14 cellular contexts compared by ENCODE assay signal in genomic region chr19:18500376-18500775, GRCh38. TPM values are rescaled to one million over a fixed set of nuclear protein-coding genes. Genes with fewer than 3 reads are reported as not detected.
DNase-seq lines count a peak whose midpoint lies in the region; ATAC-seq and TF ChIP-seq lines count a peak whose summit lies in the region.
"Had no signal": no experiment of that assay in that cellular context is flagged by ENCODE, and none has a peak within 500 bp of the region (broad histone marks: within the 10 kb centered on the region; RNA-seq: fewer than 3 reads in every experiment).

No MANE protein-coding gene starts in this region.

- H3K27me3 ChIP-seq in breast epithelium (no peaks in the 10 kb centered on the region), upper lobe of right lung (no peaks in the 10 kb centered on the region), trophoblast cell (ENCODE audit: insufficient read depth, low read length) (no peaks in the 10 kb centered on the region)

- H3K4me3 ChIP-seq in breast epithelium (no peak overlapping the region), upper lobe of right lung (no peak overlapping the region), trophoblast cell (ENCODE audit: low read depth, low read length) (no peak overlapping the region)

- H4K91ac ChIP-seq in trophoblast cell (ENCODE audit: low read depth, low read length), result no peak overlapping the region

- no peak for TF ChIP-seq POLR2A in breast epithelium (IDR thresholded peaks at IDR 0.05)

- no peaks in the 10 kb centered on the region for H3K9me3 Mint-ChIP-seq in MCF 10A (ENCODE audit: unreplicated experiment)
- H3K9me3 Mint-ChIP-seq in naive thymus-derived CD8-positive, alpha-beta T cell, result no peaks in the 10 kb centered on the region
- H3K9me3 Mint-ChIP-seq: activated naive CD4-positive, alpha-beta T cell treated with anti-CD3 and anti-CD28 coated beads for 36 hours had no signal

- no peak overlapping the region for H3K4ac ChIP-seq in trophoblast cell (ENCODE audit: low read depth, low read length)

- H4K8ac ChIP-seq in trophoblast cell (ENCODE audit: low read depth, low read length), result no peak overlapping the region

- intact Hi-C loops in breast epithelium (cut with DNase I; ENCODE audit: low total_unique reads) (no loop called here), MCF 10A (cut with micrococcal nuclease) (no loop called here), upper lobe of right lung (cut with DNase I) (no loop called here)

- no peak overlapping the region for H2BK12ac ChIP-seq in trophoblast cell (ENCODE audit: low read length)

- peaks cover 5% of the 10 kb centered on the region for H3K79me2 ChIP-seq in trophoblast cell (ENCODE audit: control insufficient read depth, insufficient read depth, low read length, poor library complexity)

- no peak overlapping the region for H4K12ac ChIP-seq in trophoblast cell (ENCODE audit: low read depth, low read length)

- H3K27ac ChIP-seq in breast epithelium (peak overlapping the region; percentile 43 to 65), cingulate gyrus (ENCODE audit: low read depth, low read length) (peak overlapping the region; percentile 32), upper lobe of right lung (peak overlapping the region; percentile 51), trophoblast cell (ENCODE audit: low read depth, low read length) (no peak overlapping the region)
- H3K27ac ChIP-seq: KMS-11 had no signal

- no peak overlapping the region for H3K18ac ChIP-seq in trophoblast cell (ENCODE audit: low read length)

- no peak overlapping the region for H3K4me3 Mint-ChIP-seq in MCF 10A (ENCODE audit: unreplicated experiment)
- H3K4me3 Mint-ChIP-seq in naive thymus-derived CD8-positive, alpha-beta T cell, result peak overlapping the region in 4 of 10 donors; percentile 30 to 84 (median 45)
- H3K4me3 Mint-ChIP-seq: activated naive CD4-positive, alpha-beta T cell treated with anti-CD3 and anti-CD28 coated beads for 36 hours had no signal

- no peak overlapping the region for H3K14ac ChIP-seq in trophoblast cell (ENCODE audit: low read length)

- H3K4me2 ChIP-seq in trophoblast cell (ENCODE audit: low read length), result no peak overlapping the region
- H3K4me2 ChIP-seq: KMS-11 had no signal

- no peaks in the 10 kb centered on the region for H3K9me3 ChIP-seq in breast epithelium
- no peaks in the 10 kb centered on the region for H3K9me3 ChIP-seq in upper lobe of right lung
- no peaks in the 10 kb centered on the region for H3K9me3 ChIP-seq in trophoblast cell (ENCODE audit: insufficient read depth, low read depth, low read length)

- H3K23ac ChIP-seq in trophoblast cell (ENCODE audit: low read length), result no peak overlapping the region

- no peak for DNase-seq in breast epithelium (ENCODE audit: low spot score in 2 of 2)
- DNase-seq in MCF 10A (ENCODE audit: unreplicated experiment), result no peak
- no peak for DNase-seq in naive thymus-derived CD8-positive, alpha-beta T cell
- no peak for DNase-seq in upper lobe of right lung
- no peak for DNase-seq in trophoblast cell
- no peak for DNase-seq in NCI-H524 (lab: John Stamatoyannopoulos, UW)
- DNase-seq: activated CD4-positive, alpha-beta T cell treated with anti-CD3 and anti-CD28 coated beads, Interleukin-2, amount 50 U/mL, for 1 hour; activated naive CD4-positive, alpha-beta T cell treated with anti-CD3 and anti-CD28 coated beads for 36 hours; cortex of kidney; foreskin fibroblast; NCI-H1694 treated with DMSO at 0.1 percent for 48 hours had no signal

- ATAC-seq in naive thymus-derived CD8-positive, alpha-beta T cell, result no peak
- no peak for ATAC-seq in upper lobe of right lung
- no peak for ATAC-seq in HG03159 (IDR thresholded peaks at IDR 0.05; ENCODE audit: unreplicated experiment)

- no peak overlapping the region for H2AK5ac ChIP-seq in trophoblast cell (ENCODE audit: low read length)

- H3K9ac ChIP-seq in trophoblast cell (ENCODE audit: low read length), result no peak overlapping the region
- H3K9ac ChIP-seq: KMS-11 had no signal

- POLR2A ChIA-PET in MCF 10A (lab: Yijun Ruan, JAX), result interaction anchor here (0.6 to 0.7 kb wide), 2 partner anchors 23 to 27 kb away, joined by 3 read pairs; no protein-coding TSS in a partner anchor
- POLR2A ChIA-PET in naive thymus-derived CD8-positive, alpha-beta T cell (lab: Charles Lee), result no interaction called here

- no peak overlapping the region for H2BK120ac ChIP-seq in trophoblast cell (ENCODE audit: insufficient read depth, low read length, poor library complexity)

- H3K27ac Mint-ChIP-seq in MCF 10A (ENCODE audit: low read depth, unreplicated experiment), result no peak overlapping the region
- peak overlapping the region in 7 of 10 donors; percentile 65 to 81 (median 73) for H3K27ac Mint-ChIP-seq in naive thymus-derived CD8-positive, alpha-beta T cell
- H3K27ac Mint-ChIP-seq: activated naive CD4-positive, alpha-beta T cell treated with anti-CD3 and anti-CD28 coated beads for 36 hours had no signal

- no peaks in the 10 kb centered on the region for H3K36me3 ChIP-seq in breast epithelium
- no peaks in the 10 kb centered on the region for H3K36me3 ChIP-seq in upper lobe of right lung
- peaks cover 0 to 3% of the 10 kb centered on the region in 2 experiments for H3K36me3 ChIP-seq in trophoblast cell (ENCODE audit: control insufficient read depth in 1 of 2, insufficient read depth in 2 of 2, low read length in 2 of 2)

- H3K4me1 ChIP-seq in breast epithelium (peaks cover 20 to 43% of the 10 kb centered on the region in 2 donors), upper lobe of right lung (peaks cover 96% of the 10 kb centered on the region), trophoblast cell (ENCODE audit: control insufficient read depth in 1 of 2, insufficient read depth in 2 of 2, low read length in 2 of 2) (peaks cover 5 to 10% of the 10 kb centered on the region in 2 experiments)

- no peak overlapping the region for H2BK5ac ChIP-seq in trophoblast cell (ENCODE audit: low read depth, low read length, poor library complexity)

- peaks cover 14% of the 10 kb centered on the region for H3K36me3 Mint-ChIP-seq in MCF 10A (ENCODE audit: insufficient read depth, unreplicated experiment)
- H3K36me3 Mint-ChIP-seq in naive thymus-derived CD8-positive, alpha-beta T cell, result peaks cover 0 to 2% (median 0%) of the 10 kb centered on the region in 3 donors

- no peak for TF ChIP-seq CTCF in breast epithelium (IDR thresholded peaks at IDR 0.05)
- TF ChIP-seq CTCF in MCF 10A (IDR thresholded peaks at IDR 0.05; ENCODE audit: unreplicated experiment), result no peak
- TF ChIP-seq CTCF in upper lobe of right lung (IDR thresholded peaks at IDR 0.05), result no peak

- no peaks in the 10 kb centered on the region for H3K27me3 Mint-ChIP-seq in MCF 10A (ENCODE audit: insufficient read depth, unreplicated experiment)
- H3K27me3 Mint-ChIP-seq in naive thymus-derived CD8-positive, alpha-beta T cell, result no peaks in the 10 kb centered on the region

- no peak overlapping the region for H2AFZ ChIP-seq in trophoblast cell (ENCODE audit: insufficient read depth, low read length, poor library complexity)

- CTCF ChIA-PET in MCF 10A (lab: Yijun Ruan, JAX), result interaction anchor here (1.3 kb wide), 1 partner anchor 19 kb away, joined by 8 read pairs; no protein-coding TSS in a partner anchor

- H3K79me1 ChIP-seq in trophoblast cell (ENCODE audit: low read length), result no peaks in the 10 kb centered on the region

- no CpG with 5 or more reads among the region's 7 CpGs for WGBS in trophoblast cell (ENCODE audit: extremely low coverage, insufficient coverage, insufficient read length)

- peaks cover 40% of the 10 kb centered on the region for H3K4me1 Mint-ChIP-seq in MCF 10A (ENCODE audit: insufficient read depth, unreplicated experiment)
- H3K4me1 Mint-ChIP-seq in naive thymus-derived CD8-positive, alpha-beta T cell, result peaks cover 54 to 98% (median 91%) of the 10 kb centered on the region in 4 donors

- no TSS peak for BruUV-seq in MCF 10A (replicated peaks; lab: Mats Ljungman, UMichigan)

RNA-seq across cellular contexts. Expression of gene ELL, which starts 21.5 kb away (rescaled TPM):
- 10 to 100 TPM; 13.0 to 22.3 (median 15.7) TPM for total RNA-seq in breast epithelium
- 20.8 and 22.4 TPM in 2 replicates for total RNA-seq in MCF 10A (2022)
- total RNA-seq in naive thymus-derived CD8-positive, alpha-beta T cell, result 10 to 100 TPM; 23.7 to 24.1 TPM
- 10 to 100 TPM in 1 of 3 donors, 1 to 10 TPM in 2; 7.6 to 11.0 (median 9.3) TPM for polyA plus RNA-seq in naive thymus-derived CD8-positive, alpha-beta T cell
- total RNA-seq in upper lobe of right lung, result 17.7 TPM
- 26.7 and 26.8 TPM in 2 replicates for polyA plus RNA-seq in trophoblast cell (2013)

RNA-seq across cellular contexts. Expression of gene FKBP8, which starts 43.0 kb away (rescaled TPM):
- 100 to 1,000 TPM; 214 to 336 (median 294) TPM for total RNA-seq in breast epithelium
- total RNA-seq in MCF 10A (2022), result 142 and 154 TPM in 2 replicates
- total RNA-seq in naive thymus-derived CD8-positive, alpha-beta T cell, result 100 to 1,000 TPM; 235 to 236 TPM
- 100 to 1,000 TPM in 2 of 3 donors, 10 to 100 TPM in 1; 87.0 to 125 (median 106) TPM for polyA plus RNA-seq in naive thymus-derived CD8-positive, alpha-beta T cell
- 201 TPM for total RNA-seq in upper lobe of right lung
- 152 and 154 TPM in 2 replicates for polyA plus RNA-seq in trophoblast cell (2013)

RNA-seq across cellular contexts. Expression of gene KXD1, which starts 57.3 kb away (rescaled TPM):
- total RNA-seq in breast epithelium, result 100 to 1,000 TPM in 2 of 3 donors, 10 to 100 TPM in 1; 92.6 to 140 (median 139) TPM
- 120 and 126 TPM in 2 replicates for total RNA-seq in MCF 10A (2022)
- total RNA-seq in naive thymus-derived CD8-positive, alpha-beta T cell, result 10 to 100 TPM; 96.2 to 97.9 TPM
- 10 to 100 TPM; 68.3 to 80.2 (median 79.4) TPM for polyA plus RNA-seq in naive thymus-derived CD8-positive, alpha-beta T cell
- total RNA-seq in upper lobe of right lung, result 68.3 TPM
- 112 and 120 TPM in 2 replicates for polyA plus RNA-seq in trophoblast cell (2013)
